Comparison of ENCODE assay signal across 9 cellular contexts in genomic region chr1:201715801-201716741, GRCh38.
A peak's percentile ranks its signal among the peaks of the same experiment; 100 is the strongest.
DNase-seq lines count a peak whose midpoint lies in the region; ATAC-seq and TF ChIP-seq lines count a peak whose summit lies in the region.
"Had no signal": no experiment of that assay in that cellular context is flagged by ENCODE, and none has a peak within 500 bp of the region (broad histone marks: within the 10 kb centered on the region; RNA-seq: fewer than 3 reads in every experiment).

No MANE protein-coding gene starts in this region.

- DNase-seq in cardiac muscle cell (ENCODE audit: low read depth in 1 of 2, low spot score in 1 of 2) = no peak
- DNase-seq in Right ventricle myocardium superior = no peak
- DNase-seq in adipocyte (ENCODE audit: low read depth) = no peak
- no peak for DNase-seq in NCI-H510A treated with DMSO at 0.1 percent for 48 hours (lab: John Stamatoyannopoulos, UW)
- DNase-seq: NCI-H748 treated with DMSO at 0.1 percent for 48 hours had no signal

- 93 to 94% methylated on average over 8 of the region's 11 CpGs for WGBS in mesodermal cell (ENCODE audit: insufficient coverage in 2 of 2), 2 experiments
- WGBS in urinary bladder = 86% methylated on average over 11 of the region's 11 CpGs

- H3K9me3 ChIP-seq in cardiac muscle cell (ENCODE audit: low read depth) = no peaks in the 10 kb centered on the region
- no peaks in the 10 kb centered on the region for H3K9me3 ChIP-seq in adipocyte (ENCODE audit: control insufficient read depth, low read length)
- H3K9me3 ChIP-seq in mesodermal cell (ENCODE audit: control insufficient read depth, low read length) = no peaks in the 10 kb centered on the region

- H3K9ac ChIP-seq in adipocyte (ENCODE audit: low read length) = peak overlapping the region; percentile 81

- H3K4me1 ChIP-seq in cardiac muscle cell (ENCODE audit: low read depth) (peaks cover 44% of the 10 kb centered on the region), adipocyte (ENCODE audit: control insufficient read depth, insufficient read depth, low read length) (peaks cover 77% of the 10 kb centered on the region), mesodermal cell (ENCODE audit: control insufficient read depth, insufficient read depth, low read length, poor library complexity, severe bottlenecking) (peaks cover 73% of the 10 kb centered on the region), urinary bladder (ENCODE audit: insufficient read depth) (no peaks in the 10 kb centered on the region)

- intact Hi-C loops in Right ventricle myocardium superior (cut with DNase I) = no loop called here

- ATAC-seq in Right ventricle myocardium superior (ENCODE audit: poor library complexity) = no peak
- no peak for ATAC-seq in GM18520 (IDR thresholded peaks at IDR 0.05; ENCODE audit: unreplicated experiment)
- no peak for ATAC-seq in HG03442 (IDR thresholded peaks at IDR 0.05; ENCODE audit: unreplicated experiment)

- no peak overlapping the region for H3K4me3 ChIP-seq in cardiac muscle cell
- H3K4me3 ChIP-seq in adipocyte (ENCODE audit: low read length) = peak overlapping the region; percentile 52
- H3K4me3 ChIP-seq in mesodermal cell (ENCODE audit: extremely low read depth, insufficient read depth, low read length, poor library complexity, severe bottlenecking) = no peak overlapping the region
- no peak overlapping the region for H3K4me3 ChIP-seq in urinary bladder (ENCODE audit: low read depth, low read length)

- TF ChIP-seq CTCF in cardiac muscle cell (IDR thresholded peaks at IDR 0.05; ENCODE audit: low read depth, low read length) = no peak

- H3K36me3 ChIP-seq in cardiac muscle cell = no peaks in the 10 kb centered on the region
- H3K36me3 ChIP-seq in adipocyte (ENCODE audit: control insufficient read depth, insufficient read depth, low read length, severe bottlenecking) = peaks cover 26% of the 10 kb centered on the region
- H3K36me3 ChIP-seq in mesodermal cell (ENCODE audit: control insufficient read depth, insufficient read depth, low read length) = peaks cover 24% of the 10 kb centered on the region
- H3K36me3 ChIP-seq in urinary bladder (ENCODE audit: insufficient read depth) = no peaks in the 10 kb centered on the region

- H3K27ac ChIP-seq in cardiac muscle cell (peak overlapping the region; percentile 77), mesodermal cell (ENCODE audit: low read depth, low read length, severe bottlenecking) (peak overlapping the region; percentile 96), urinary bladder (ENCODE audit: low read depth) (peak overlapping the region; percentile 88)

- no peaks in the 10 kb centered on the region for H3K27me3 ChIP-seq in cardiac muscle cell
- no peaks in the 10 kb centered on the region for H3K27me3 ChIP-seq in adipocyte (replicated peaks; ENCODE audit: control insufficient read depth, insufficient read depth, low read length)
